13 cellular contexts compared by ENCODE assay signal in genomic region chr12:100553851-100554404, GRCh38. TPM values are rescaled to one million over a fixed set of nuclear protein-coding genes. Genes with fewer than 3 reads are reported as not detected.
DNase-seq lines count a peak whose midpoint lies in the region; ATAC-seq and TF ChIP-seq lines count a peak whose summit lies in the region.
"Had no signal": no experiment of that assay in that cellular context is flagged by ENCODE, and none has a peak within 500 bp of the region (broad histone marks: within the 10 kb centered on the region; RNA-seq: fewer than 3 reads in every experiment).

No MANE protein-coding gene starts in this region.

- peaks cover 17% of the 10 kb centered on the region for H3K4me1 Mint-ChIP-seq in type B pancreatic cell (ENCODE audit: unreplicated experiment)
- H3K4me1 Mint-ChIP-seq: B cell; naive thymus-derived CD8-positive, alpha-beta T cell had no signal

- H3K27me3 ChIP-seq in KMS-11 (ENCODE audit: insufficient read depth, low read depth): no peaks in the 10 kb centered on the region
- H3K27me3 ChIP-seq: right atrium auricular region had no signal

- H3K4me3 Mint-ChIP-seq in type B pancreatic cell: no peak overlapping the region
- H3K4me3 Mint-ChIP-seq: B cell; naive thymus-derived CD8-positive, alpha-beta T cell had no signal

- H3K27me3 Mint-ChIP-seq in type B pancreatic cell: no peaks in the 10 kb centered on the region

- peak overlapping the region; percentile 65 for H3K27ac ChIP-seq in KMS-11
- H3K27ac ChIP-seq: right atrium auricular region had no signal

- peak; percentile 41 for DNase-seq in amniotic epithelial cell (ENCODE audit: low read depth)
- no peak for DNase-seq in left colon
- DNase-seq in type B pancreatic cell (ENCODE audit: extremely low spot score, unreplicated experiment): no peak
- DNase-seq in NCI-H128 (lab: John Stamatoyannopoulos, UW; ENCODE audit: unreplicated experiment): no peak
- DNase-seq in medulla oblongata (ENCODE audit: extremely low spot score): no peak
- DNase-seq: left ventricle myocardium inferior; stimulated activated CD4-positive, alpha-beta T cell treated with anti-CD3 and anti-CD28 coated beads, Interleukin-1b, Interleukin-23, amount 100 ng/mL, for 48 hours; T-helper 1 cell had no signal

- no peaks in the 10 kb centered on the region for H3K36me3 Mint-ChIP-seq in type B pancreatic cell
- H3K36me3 Mint-ChIP-seq: naive thymus-derived CD8-positive, alpha-beta T cell had no signal

- H3K36me3 ChIP-seq in KMS-11 (ENCODE audit: insufficient read depth): no peaks in the 10 kb centered on the region
- H3K36me3 ChIP-seq: left ventricle myocardium inferior, right atrium auricular region had no signal

- no peaks in the 10 kb centered on the region for H4K20me1 ChIP-seq in KMS-11 (ENCODE audit: insufficient read depth)

- H2AFZ ChIP-seq in KMS-11 (ENCODE audit: low read depth): 0 out of 2 replicates have a peak overlapping the region, but pooled peaks have one; percentile 16

- intact Hi-C loops in left colon (cut with DNase I, micrococcal nuclease): loop anchor here in 1 of 2 donors (10.0 kb wide), 2 partner anchors 159 to 319 kb away; no protein-coding TSS in a partner anchor

- H3K79me2 ChIP-seq in KMS-11 (ENCODE audit: insufficient read depth, low read depth): no peaks in the 10 kb centered on the region

- H3K4me1 ChIP-seq in KMS-11 (ENCODE audit: low read depth, poor library complexity, severe bottlenecking): peaks cover 22% of the 10 kb centered on the region

- H3K9ac ChIP-seq in KMS-11: peak overlapping the region; percentile 24; the same call in 1 of the 2 replicates

- peak; percentile 54 for ATAC-seq in left colon
- ATAC-seq in HG03354 (IDR thresholded peaks at IDR 0.05; ENCODE audit: poor library complexity, severe bottlenecking, unreplicated experiment): no peak
- ATAC-seq: naive thymus-derived CD8-positive, alpha-beta T cell had no signal

- no peaks in the 10 kb centered on the region for H3K9me3 Mint-ChIP-seq in type B pancreatic cell
- H3K9me3 Mint-ChIP-seq: naive thymus-derived CD8-positive, alpha-beta T cell had no signal

- peak overlapping the region; percentile 51 for H3K4me2 ChIP-seq in KMS-11

- H3K27ac Mint-ChIP-seq in type B pancreatic cell: peak overlapping the region; percentile 35
- H3K27ac Mint-ChIP-seq: B cell had no signal

- no peak for TF ChIP-seq CTCF in KMS-11 (conservative IDR thresholded peaks at IDR 0.05; ENCODE audit: low read depth, low read length)
- TF ChIP-seq CTCF in type B pancreatic cell (conservative IDR thresholded peaks at IDR 0.05): no peak

- H3K4me3 ChIP-seq in KMS-11 (IDR thresholded peaks at IDR 0.05; ENCODE audit: insufficient read depth, low read depth, low read length): no peak overlapping the region
- H3K4me3 ChIP-seq: left ventricle myocardium inferior, right atrium auricular region had no signal

RNA-seq across cellular contexts. Expression of gene GAS2L3, which starts 19.6 kb away (rescaled TPM):
- 10 to 100 TPM; 16.0 to 26.6 TPM for total RNA-seq in left colon
- total RNA-seq in type B pancreatic cell (ENCODE audit: low replicate concordance): 27.5 and 29.4 TPM in 2 replicates
- total RNA-seq: naive thymus-derived CD8-positive, alpha-beta T cell had no signal
